Comparison of ENCODE assay signal across 1 cellular context in the genomic region with DNA sequence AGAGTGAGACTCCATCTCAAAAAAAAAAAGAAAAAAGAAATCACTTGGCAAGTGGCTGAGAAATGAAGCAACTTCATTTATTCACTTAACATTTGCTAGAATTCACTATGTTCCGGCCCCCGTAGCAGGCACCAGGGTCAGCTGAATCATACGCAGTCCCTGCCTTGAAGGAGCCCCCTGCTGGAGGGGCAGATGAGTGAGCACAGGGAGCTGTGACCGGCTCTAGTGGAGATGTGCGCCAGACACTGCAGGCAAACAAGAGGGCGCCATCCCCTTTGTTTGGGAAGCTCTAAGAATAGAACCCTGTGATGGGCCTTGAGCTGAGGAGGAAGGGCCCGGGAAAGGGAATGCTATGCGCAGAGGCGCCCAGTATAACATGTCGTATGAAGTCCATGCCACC.
TF ChIP-seq lines count a peak whose summit lies in the region.

No MANE protein-coding gene starts in this region.

TF ChIP-seq in endothelial cell of umbilical vein, 7 proteins besides CTCF, POLR2A, EP300 and RAD21:
- TF ChIP-seq, protein P1, sequence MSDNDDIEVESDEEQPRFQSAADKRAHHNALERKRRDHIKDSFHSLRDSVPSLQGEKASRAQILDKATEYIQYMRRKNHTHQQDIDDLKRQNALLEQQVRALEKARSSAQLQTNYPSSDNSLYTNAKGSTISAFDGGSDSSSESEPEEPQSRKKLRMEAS (IDR thresholded peaks at IDR 0.05; ENCODE audit: insufficient read depth, insufficient read length): no peak
- TF ChIP-seq FOS (IDR thresholded peaks at IDR 0.05; ENCODE audit: borderline replicate concordance, insufficient read depth, low read length) (no peak), EZH2 (IDR thresholded peaks at IDR 0.05; ENCODE audit: borderline replicate concordance, low read depth, low read length, severe bottlenecking) (no peak), JUN (IDR thresholded peaks at IDR 0.05; ENCODE audit: borderline replicate concordance, insufficient read depth, insufficient read length, low read depth) (no peak), MYC (IDR thresholded peaks at IDR 0.05; ENCODE audit: low read depth, low read length) (no peak), POLR2AphosphoS5 (IDR thresholded peaks at IDR 0.05; ENCODE audit: insufficient read depth, low read depth, low read length) (no peak), GATA2 (IDR thresholded peaks at IDR 0.05; ENCODE audit: insufficient read depth, insufficient read length, low read depth, low read length) (no peak)
TF ChIP-seq in endothelial cell of umbilical vein: peak in this region for 0.
